In genomic region chr3:59775106-59775505, GRCh38 we compare ENCODE assay signal across 28 cellular contexts.
A peak's percentile ranks its signal among the peaks of the same experiment; 100 is the strongest.
DNase-seq lines count a peak whose midpoint lies in the region; ATAC-seq, FAIRE-seq and TF ChIP-seq lines count a peak whose summit lies in the region.
"Had no signal": no experiment of that assay in that cellular context is flagged by ENCODE, and none has a peak within 500 bp of the region (broad histone marks: within the 10 kb centered on the region; RNA-seq: fewer than 3 reads in every experiment).

No MANE protein-coding gene starts in this region.

- intact Hi-C loops in sciatic nerve (cut with DNase I): no loop called here
- intact Hi-C loops in kidney (cut with DNase I): no loop called here
- intact Hi-C loops in left cardiac atrium (cut with DNase I): no loop called here

- H3K36me3 Mint-ChIP-seq in endodermal cell (ENCODE audit: low read depth): no peaks in the 10 kb centered on the region
- H3K36me3 Mint-ChIP-seq: natural killer cell, type B pancreatic cell had no signal

- WGBS in endodermal cell (ENCODE audit: insufficient coverage in 1 of 2, insufficient read length in 1 of 2), 2 experiments: 87 to 91% methylated on average over 6 of the region's 6 CpGs

- FAIRE-seq in kidney (lab: Jason Lieb, UNC): no peak
- FAIRE-seq: islet of Langerhans had no signal

- peak; percentile 37 for ATAC-seq in sciatic nerve
- ATAC-seq in left cardiac atrium: no peak
- ATAC-seq: activated T-helper 17 cell treated with anti-CD3 and anti-CD28 coated beads, Interleukin-2, amount 50 U/mL, for 72 hours; HCT116; natural killer cell had no signal

- TF ChIP-seq CTCF in endodermal cell (conservative IDR thresholded peaks at IDR 0.05): no peak
- TF ChIP-seq CTCF in kidney (IDR thresholded peaks at IDR 0.05; ENCODE audit: borderline replicate concordance, extremely low read depth, insufficient read depth): no peak

- H3K9me3 ChIP-seq in SJSA1 (replicated peaks): no peaks in the 10 kb centered on the region
- H3K9me3 ChIP-seq in endodermal cell (ENCODE audit: control insufficient read depth, low read length): no peaks in the 10 kb centered on the region
- no peaks in the 10 kb centered on the region for H3K9me3 ChIP-seq in kidney (ENCODE audit: control insufficient read depth in 1 of 2, low read length in 2 of 2)
- H3K9me3 ChIP-seq: Peyer's patch had no signal

- no peak overlapping the region for H3K9ac ChIP-seq in endodermal cell (ENCODE audit: extremely low read depth, low read length, poor library complexity, severe bottlenecking)
- no peak overlapping the region for H3K9ac ChIP-seq in kidney (ENCODE audit: low read length in 2 of 2)

- no peak overlapping the region for H3K27ac Mint-ChIP-seq in endodermal cell
- H3K27ac Mint-ChIP-seq: activated CD4-positive, alpha-beta memory T cell treated with anti-CD3 and anti-CD28 coated beads, Interleukin-2, amount 10 ng/mL, durations not matched to agents 7 days and 5 days; activated T-helper 17 cell treated with anti-CD3 and anti-CD28 coated beads, Interleukin-2, amount 50 U/mL, for 72 hours; natural killer cell; type B pancreatic cell had no signal

- H3K4me1 Mint-ChIP-seq in endodermal cell: peaks cover 4% of the 10 kb centered on the region

- H3K27me3 Mint-ChIP-seq in endodermal cell (ENCODE audit: insufficient read depth): no peaks in the 10 kb centered on the region
- H3K27me3 Mint-ChIP-seq: activated CD4-positive, alpha-beta memory T cell treated with anti-CD3 and anti-CD28 coated beads, Interleukin-2, amount 10 ng/mL, durations not matched to agents 7 days and 5 days had no signal

- H3K4me3 ChIP-seq in SJSA1: no peak overlapping the region
- no peak overlapping the region for H3K4me3 ChIP-seq in endodermal cell (ENCODE audit: low read length)
- no peak overlapping the region for H3K4me3 ChIP-seq in kidney (ENCODE audit: low read length in 2 of 2)
- H3K4me3 ChIP-seq: Peyer's patch had no signal

- no peaks in the 10 kb centered on the region for H3K27me3 ChIP-seq in SJSA1 (replicated peaks)
- no peaks in the 10 kb centered on the region for H3K27me3 ChIP-seq in endodermal cell (ENCODE audit: control insufficient read depth, insufficient read depth, low read length, poor library complexity, severe bottlenecking)
- H3K27me3 ChIP-seq: Peyer's patch had no signal

- peak; percentile 20 for DNase-seq in ELR (ENCODE audit: low read depth)
- DNase-seq in SJSA1 (ENCODE audit: low read depth in 1 of 2, low spot score in 2 of 2): no peak
- no peak for DNase-seq in endodermal cell
- DNase-seq in sciatic nerve (ENCODE audit: low spot score): no peak
- no peak for DNase-seq in kidney
- no peak for DNase-seq in left cardiac atrium
- no peak for DNase-seq in DMS153 (lab: John Stamatoyannopoulos, UW)
- DNase-seq: activated CD4-positive, alpha-beta memory T cell treated with anti-CD3 and anti-CD28 coated beads, Interleukin-2, amount 10 ng/mL, durations not matched to agents 7 days and 5 days; activated CD4-positive, alpha-beta T cell treated with anti-CD3 and anti-CD28 coated beads for 1 hour; activated CD8-positive, alpha-beta memory T cell treated with anti-CD3 and anti-CD28 coated beads, Interleukin-2, amount 50 U/mL, for 48 hours; activated naive CD4-positive, alpha-beta T cell treated with anti-CD3 and anti-CD28 coated beads, Interleukin-2, amount 50 U/mL, for 16 hours; C1 segment of cervical spinal cord; central memory CD4-positive, alpha-beta T cell; COR-L47; dermis blood vessel endothelial cell; Kasumi-1; midbrain; natural killer cell; NCI-H1048; NCI-H1694 treated with DMSO at 0.1 percent for 48 hours; Peyer's patch; SIG-M5; stimulated activated CD4-positive, alpha-beta T cell treated with anti-CD3 and anti-CD28 coated beads, Interleukin-12 subunit alpha, Interleukin-12 subunit beta, amount 100 ng/mL, for 4 hours; stimulated activated CD4-positive, alpha-beta T cell treated with anti-CD3 and anti-CD28 coated beads, Interleukin-4, amount 100 ng/mL, for 1 hour had no signal

- H3K9me3 Mint-ChIP-seq in endodermal cell: no peaks in the 10 kb centered on the region
- H3K9me3 Mint-ChIP-seq: activated T-helper 17 cell treated with anti-CD3 and anti-CD28 coated beads, Interleukin-2, amount 50 U/mL, for 72 hours; natural killer cell had no signal

- H3K4me1 ChIP-seq in SJSA1 (replicated peaks) (peaks cover 47% of the 10 kb centered on the region), endodermal cell (ENCODE audit: control insufficient read depth, insufficient read depth, low read length) (no peaks in the 10 kb centered on the region), kidney (ENCODE audit: control insufficient read depth in 1 of 2, insufficient read depth in 1 of 2, low read depth in 1 of 2, low read length in 2 of 2) (no peaks in the 10 kb centered on the region)
- H3K4me1 ChIP-seq: Peyer's patch had no signal

- H3K27ac ChIP-seq in SJSA1: peak overlapping the region; percentile 33; the same call in 1 of the 2 replicates
- peak overlapping the region; percentile 34 for H3K27ac ChIP-seq in endodermal cell (ENCODE audit: low read depth, low read length)
- no peak overlapping the region for H3K27ac ChIP-seq in kidney (ENCODE audit: low read depth in 2 of 2, low read length in 2 of 2)
- H3K27ac ChIP-seq: Peyer's patch had no signal

- H3K4me3 Mint-ChIP-seq in endodermal cell: no peak overlapping the region
- H3K4me3 Mint-ChIP-seq: activated CD4-positive, alpha-beta memory T cell treated with anti-CD3 and anti-CD28 coated beads, Interleukin-2, amount 10 ng/mL, durations not matched to agents 7 days and 5 days; activated T-helper 17 cell treated with anti-CD3 and anti-CD28 coated beads, Interleukin-2, amount 50 U/mL, for 72 hours; natural killer cell; type B pancreatic cell had no signal

- H3K36me3 ChIP-seq in SJSA1 (no peaks in the 10 kb centered on the region), endodermal cell (ENCODE audit: control insufficient read depth, insufficient read depth, low read length) (no peaks in the 10 kb centered on the region), kidney (ENCODE audit: control insufficient read depth in 1 of 2, insufficient read depth in 2 of 2, low read length in 2 of 2) (no peaks in the 10 kb centered on the region)
- H3K36me3 ChIP-seq: Peyer's patch had no signal

Comparison
In these comparisons a context has a peak if more than half of its experiments do, and no peak if none do; other contexts are left out.
1. H3K27ac ChIP-seq: peak in SJSA1 (single experiment) and endodermal cell (single experiment); none in kidney (0 of 2).